ENCODE assay signal across 13 cellular contexts in the genomic region with DNA sequence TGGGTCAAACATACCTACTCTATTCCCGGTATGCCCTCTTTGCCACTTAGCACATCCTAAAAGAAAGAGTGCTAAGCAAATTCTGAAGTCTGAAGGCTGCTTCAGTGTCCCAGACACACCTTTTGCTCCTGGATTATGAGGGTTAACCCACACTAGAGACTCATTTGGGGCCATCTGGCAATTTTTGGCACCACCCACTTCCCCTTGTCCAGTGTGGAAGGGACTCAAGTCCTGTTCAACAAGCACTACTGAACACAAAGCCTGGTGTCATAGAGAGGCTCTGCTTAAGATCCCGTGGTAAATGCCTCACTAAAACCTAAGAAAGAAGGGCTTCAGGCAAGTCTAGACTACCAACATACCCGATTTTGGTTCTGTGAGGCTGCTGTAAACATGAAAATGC.
"Had no signal": no experiment of that assay in that cellular context is flagged by ENCODE, and none has a peak within 500 bp of the region (broad histone marks: within the 10 kb centered on the region; RNA-seq: fewer than 3 reads in every experiment).

No MANE protein-coding gene starts in this region.

- DNase-seq: effector memory CD4-positive, alpha-beta T cell; esophagus squamous epithelium; heart left ventricle; hippocampal formation; left colon; naive thymus-derived CD4-positive, alpha-beta T cell; right lobe of liver; stimulated activated CD4-positive, alpha-beta T cell treated with anti-CD3 and anti-CD28 coated beads, Interleukin-4, amount 100 ng/mL, for 1 hour; stimulated activated CD8-positive, alpha-beta memory T cell treated with anti-CD3 and anti-CD28 coated beads, Interleukin-4, amount 100 ng/mL, for 48 hours; stimulated activated naive CD8-positive, alpha-beta T cell treated with anti-CD3 and anti-CD28 coated beads, Interleukin-15, Interleukin-2, amounts not matched to agents 100 U/mL and 50 U/mL, for 24 hours; thyroid gland had no signal

- H3K27ac ChIP-seq: heart left ventricle, suprapubic skin, thyroid gland, uterus had no signal

- H3K4me3 ChIP-seq: esophagus squamous epithelium, heart left ventricle, right lobe of liver, suprapubic skin, thyroid gland, uterus had no signal

- H3K27me3 ChIP-seq: esophagus squamous epithelium, heart left ventricle, right lobe of liver, suprapubic skin, thyroid gland, uterus had no signal

- H3K4me1 ChIP-seq: uterus had no signal

- H3K36me3 ChIP-seq: right lobe of liver, thyroid gland, uterus had no signal

- H3K9me3 ChIP-seq: esophagus squamous epithelium, heart left ventricle, right lobe of liver, suprapubic skin, thyroid gland, uterus had no signal
